In the genomic region with DNA sequence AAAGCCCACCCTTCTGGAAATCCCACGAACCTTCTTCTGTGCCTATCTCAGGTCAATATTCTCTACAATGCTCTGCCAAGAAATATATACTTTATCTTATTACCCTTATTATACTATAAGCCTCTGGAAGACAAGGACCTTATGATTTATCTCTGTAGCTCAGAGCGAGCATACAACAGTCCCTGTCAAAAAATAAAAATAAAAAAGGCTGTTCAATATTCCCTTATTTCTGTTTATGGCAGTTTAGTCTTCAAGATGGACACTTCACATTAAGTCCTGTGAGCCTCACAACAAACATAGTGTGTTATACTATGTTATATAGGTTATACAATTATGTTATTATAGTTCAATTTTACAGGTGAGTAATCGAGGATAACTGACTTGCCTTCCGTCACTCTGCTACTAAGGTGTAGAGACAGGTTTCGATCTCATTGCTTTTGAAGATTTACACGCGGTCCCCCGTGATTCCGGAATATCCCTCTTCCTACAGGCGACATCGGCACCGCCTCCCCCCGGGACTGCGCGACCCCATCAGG, we compare ENCODE assay signal across 8 cellular contexts. TPM values are rescaled to one million over a fixed set of nuclear protein-coding genes. Genes with fewer than 3 reads are reported as not detected.
DNase-seq lines count a peak whose midpoint lies in the region; ATAC-seq and TF ChIP-seq lines count a peak whose summit lies in the region.

No MANE protein-coding gene starts in this region.

- H3K36me3 ChIP-seq in left lung (peaks cover 0 to 21% of the 10 kb centered on the region in 2 donors), transverse colon (peaks cover 0 to 18% (median 9%) of the 10 kb centered on the region in 4 donors)

- in situ Hi-C loops in transverse colon (cut with MboI; ENCODE audit: low pct_ligation_motif_present in 1 of 4, low pct_unique_long_range_greater_than_20kb in 1 of 4, low sequenced_read_pairs in 3 of 4), result no loop called here

- no peaks in the 10 kb centered on the region for H3K27me3 Mint-ChIP-seq in stimulated activated naive CD8-positive, alpha-beta T cell treated with anti-CD3 and anti-CD28 coated beads, Interleukin-15, Interleukin-2, amounts not matched to agents 100 ng/mL and 50 ng/mL, for 24 hours
- H3K27me3 Mint-ChIP-seq in activated naive CD8-positive, alpha-beta T cell treated with anti-CD3 and anti-CD28 coated beads for 36 hours, result no peaks in the 10 kb centered on the region

- H3K36me3 Mint-ChIP-seq in stimulated activated naive CD8-positive, alpha-beta T cell treated with anti-CD3 and anti-CD28 coated beads, Interleukin-15, Interleukin-2, amounts not matched to agents 100 ng/mL and 50 ng/mL, for 24 hours (ENCODE audit: low read depth), result peaks cover 11% of the 10 kb centered on the region
- peaks cover 2% of the 10 kb centered on the region for H3K36me3 Mint-ChIP-seq in activated naive CD8-positive, alpha-beta T cell treated with anti-CD3 and anti-CD28 coated beads for 36 hours

- 1 to 2% methylated on average over 8 to 15 of the region's 15 CpGs for WGBS in transverse colon (ENCODE audit: low coverage in 1 of 2), 2 donors

- ATAC-seq in stimulated activated naive CD8-positive, alpha-beta T cell treated with anti-CD3 and anti-CD28 coated beads, Interleukin-15, Interleukin-2, amounts not matched to agents 100 U/mL and 50 U/mL, for 24 hours, result no peak
- ATAC-seq in left lung (peak; percentile 9), GM18520 (IDR thresholded peaks at IDR 0.05; ENCODE audit: unreplicated experiment) (no peak)

- TF ChIP-seq EP300 in transverse colon (IDR thresholded peaks at IDR 0.05; ENCODE audit: low read depth), result no peak

- TF ChIP-seq CTCF in left lung (IDR thresholded peaks at IDR 0.05) (no peak), transverse colon (IDR thresholded peaks at IDR 0.05) (no peak)

- peak overlapping the region; percentile 86 to 89 for H3K4me3 ChIP-seq in left lung
- H3K4me3 ChIP-seq in transverse colon, result peak overlapping the region; percentile 80 to 97 (median 94)

- H3K27ac ChIP-seq in left lung (peak overlapping the region; percentile 90 to 93), transverse colon (peak overlapping the region; percentile 92 to 98 (median 98))

- peak overlapping the region; percentile 97 for H3K27ac Mint-ChIP-seq in stimulated activated naive CD8-positive, alpha-beta T cell treated with anti-CD3 and anti-CD28 coated beads, Interleukin-15, Interleukin-2, amounts not matched to agents 100 ng/mL and 50 ng/mL, for 24 hours
- peak overlapping the region; percentile 99 for H3K27ac Mint-ChIP-seq in activated naive CD8-positive, alpha-beta T cell treated with anti-CD3 and anti-CD28 coated beads for 36 hours

- no peaks in the 10 kb centered on the region for H3K9me3 Mint-ChIP-seq in stimulated activated naive CD8-positive, alpha-beta T cell treated with anti-CD3 and anti-CD28 coated beads, Interleukin-15, Interleukin-2, amounts not matched to agents 100 ng/mL and 50 ng/mL, for 24 hours
- no peaks in the 10 kb centered on the region for H3K9me3 Mint-ChIP-seq in activated naive CD8-positive, alpha-beta T cell treated with anti-CD3 and anti-CD28 coated beads for 36 hours

- no peak for TF ChIP-seq POLR2A in transverse colon (IDR thresholded peaks at IDR 0.05)

- no peak for DNase-seq in stimulated activated naive CD8-positive, alpha-beta T cell treated with anti-CD3 and anti-CD28 coated beads, Interleukin-15, Interleukin-2, amounts not matched to agents 100 U/mL and 50 U/mL, for 24 hours
- no peak for DNase-seq in activated naive CD8-positive, alpha-beta T cell treated with anti-CD3 and anti-CD28 coated beads for 36 hours
- DNase-seq in left lung, result no peak
- no peak for DNase-seq in transverse colon
- no peak for DNase-seq in 8988T
- no peak for DNase-seq in NCI-H524 (lab: John Stamatoyannopoulos, UW)

- H3K4me1 ChIP-seq in left lung, result peaks cover 13 to 26% of the 10 kb centered on the region in 2 donors
- H3K4me1 ChIP-seq in transverse colon, result peaks cover 0 to 28% (median 23%) of the 10 kb centered on the region in 4 donors

- H3K9me3 ChIP-seq in left lung (no peaks in the 10 kb centered on the region), transverse colon (no peaks in the 10 kb centered on the region)

- peak overlapping the region; percentile 98 for H3K4me3 Mint-ChIP-seq in stimulated activated naive CD8-positive, alpha-beta T cell treated with anti-CD3 and anti-CD28 coated beads, Interleukin-15, Interleukin-2, amounts not matched to agents 100 ng/mL and 50 ng/mL, for 24 hours
- H3K4me3 Mint-ChIP-seq in activated naive CD8-positive, alpha-beta T cell treated with anti-CD3 and anti-CD28 coated beads for 36 hours, result peak overlapping the region; percentile 99

- peaks cover 41% of the 10 kb centered on the region for H3K4me1 Mint-ChIP-seq in stimulated activated naive CD8-positive, alpha-beta T cell treated with anti-CD3 and anti-CD28 coated beads, Interleukin-15, Interleukin-2, amounts not matched to agents 100 ng/mL and 50 ng/mL, for 24 hours (ENCODE audit: low read depth)
- peaks cover 31% of the 10 kb centered on the region for H3K4me1 Mint-ChIP-seq in activated naive CD8-positive, alpha-beta T cell treated with anti-CD3 and anti-CD28 coated beads for 36 hours

- H3K27me3 ChIP-seq in left lung (no peaks in the 10 kb centered on the region), transverse colon (no peaks in the 10 kb centered on the region)

- intact Hi-C loops in left lung (cut with DNase I) (no loop called here), transverse colon (cut with DNase I; ENCODE audit: low total_unique reads) (no loop called here)

RNA-seq across cellular contexts. Expression of gene EAPP, which starts 0.6 kb away (rescaled TPM):
- total RNA-seq in activated naive CD8-positive, alpha-beta T cell treated with anti-CD3 and anti-CD28 coated beads for 36 hours, result 10 to 100 TPM; 38.6 to 39.2 TPM
- total RNA-seq in left lung (10 to 100 TPM; 23.2 to 25.8 TPM), transverse colon (10 to 100 TPM; 16.1 to 83.6 (median 38.8) TPM)
